ENCODE assay signal across 10 cellular contexts in genomic region chr6:111576302-111576701, GRCh38. TPM values are rescaled to one million over a fixed set of nuclear protein-coding genes. Genes with fewer than 3 reads are reported as not detected.
DNase-seq lines count a peak whose midpoint lies in the region; ATAC-seq and TF ChIP-seq lines count a peak whose summit lies in the region.
"Had no signal": no experiment of that assay in that cellular context is flagged by ENCODE, and none has a peak within 500 bp of the region (broad histone marks: within the 10 kb centered on the region; RNA-seq: fewer than 3 reads in every experiment).

No MANE protein-coding gene starts in this region.

- H3K27me3 Mint-ChIP-seq in osteocyte (ENCODE audit: unreplicated experiment), result no peaks in the 10 kb centered on the region

- 68 to 71% methylated on average over 11 of the region's 11 CpGs for WGBS in thyroid gland, 2 donors

- TF ChIP-seq POLR2A in thyroid gland (IDR thresholded peaks at IDR 0.05), result no peak

- no peak overlapping the region for H3K4me3 Mint-ChIP-seq in osteocyte (ENCODE audit: unreplicated experiment)

- H3K9me3 ChIP-seq in adipocyte (ENCODE audit: control insufficient read depth, low read length) (no peaks in the 10 kb centered on the region), thyroid gland (no peaks in the 10 kb centered on the region)

- H3K36me3 Mint-ChIP-seq in osteocyte (ENCODE audit: unreplicated experiment), result peaks cover 24% of the 10 kb centered on the region

- no peaks in the 10 kb centered on the region for H3K9me3 Mint-ChIP-seq in osteocyte (ENCODE audit: unreplicated experiment)

- DNase-seq in DMS153 treated with DMSO at 0.1 percent for 48 hours (lab: John Stamatoyannopoulos, UW; ENCODE audit: unreplicated experiment), result peak; percentile 46
- DNase-seq in LHCN-M2 (ENCODE audit: low read depth), result peak; percentile 90
- DNase-seq in adipocyte (ENCODE audit: low read depth), result no peak
- DNase-seq in osteocyte (ENCODE audit: extremely low spot score, unreplicated experiment), result no peak
- DNase-seq in activated effector memory CD4-positive, alpha-beta T cell treated with Interleukin-2 at 50 U/mL for 16 hours, result no peak
- no peak for DNase-seq in thyroid gland
- DNase-seq: activated T-cell treated with anti-CD3 and anti-CD28 coated beads, Interleukin-2, amount 50 U/mL, for 48 hours; effector CD8-positive, alpha-beta T cell; Karpas-422 had no signal

- TF ChIP-seq CTCF in osteocyte (IDR thresholded peaks at IDR 0.05) (no peak), thyroid gland (IDR thresholded peaks at IDR 0.05) (no peak)

- no peaks in the 10 kb centered on the region for H3K27me3 ChIP-seq in adipocyte (replicated peaks; ENCODE audit: control insufficient read depth, insufficient read depth, low read length)
- no peaks in the 10 kb centered on the region for H3K27me3 ChIP-seq in thyroid gland

- intact Hi-C loops in thyroid gland (cut with DNase I), result no loop called here

- H3K36me3 ChIP-seq in adipocyte (ENCODE audit: control insufficient read depth, insufficient read depth, low read length, severe bottlenecking) (peaks cover 66% of the 10 kb centered on the region), thyroid gland (peaks cover 0 to 8% of the 10 kb centered on the region in 2 donors)

- H3K4me3 ChIP-seq in adipocyte (ENCODE audit: low read length), result no peak overlapping the region
- no peak overlapping the region for H3K4me3 ChIP-seq in thyroid gland (replicated peaks in 1 of 3)

- H3K9ac ChIP-seq in adipocyte (ENCODE audit: low read length), result peak overlapping the region; percentile 76

- H3K27ac ChIP-seq in thyroid gland, result peak overlapping the region in 1 of 3 donors; percentile 34

- no peak for ATAC-seq in GM21515 (IDR thresholded peaks at IDR 0.05; ENCODE audit: unreplicated experiment)

- H3K4me1 ChIP-seq in adipocyte (ENCODE audit: control insufficient read depth, insufficient read depth, low read length) (peaks cover 59% of the 10 kb centered on the region), thyroid gland (peaks cover 5 to 26% of the 10 kb centered on the region in 2 donors)

- H3K27ac Mint-ChIP-seq in osteocyte (ENCODE audit: unreplicated experiment), result peak overlapping the region; percentile 57

- H3K4me1 Mint-ChIP-seq in osteocyte (ENCODE audit: unreplicated experiment), result peaks cover 34% of the 10 kb centered on the region

RNA-seq across cellular contexts. Expression of gene TRAF3IP2, which starts 29.4 kb away (rescaled TPM):
- total RNA-seq in LHCN-M2 (2014; rRNA removed), result 18.5 and 21.8 TPM in 2 replicates
- 18.7 TPM for polyA plus RNA-seq in LHCN-M2 (2012)
- total RNA-seq in osteocyte, result 10.5 and 12.8 TPM in 2 replicates
- total RNA-seq in thyroid gland, result 10 to 100 TPM; 33.2 to 39.6 (median 37.0) TPM

Comparison
In these comparisons a context has a peak if more than half of its experiments do, and no peak if none do; other contexts are left out.
1. DNase-seq: peak in DMS153 treated with DMSO at 0.1 percent for 48 hours (single experiment) and LHCN-M2 (single experiment); none in adipocyte (single experiment), osteocyte (single experiment), activated effector memory CD4-positive, alpha-beta T cell treated with Interleukin-2 at 50 U/mL for 16 hours (single experiment) and thyroid gland (0 of 2).